ENCODE assay signal across 8 cellular contexts in genomic region chr6:122789862-122790739, GRCh38. TPM values are rescaled to one million over a fixed set of nuclear protein-coding genes. Genes with fewer than 3 reads are reported as not detected.
A peak's percentile ranks its signal among the peaks of the same experiment; 100 is the strongest.
DNase-seq lines count a peak whose midpoint lies in the region; ATAC-seq and TF ChIP-seq lines count a peak whose summit lies in the region.

No MANE protein-coding gene starts in this region.

- peaks cover 5% of the 10 kb centered on the region for H3K79me1 ChIP-seq in mesenchymal stem cell (replicated peaks; ENCODE audit: low read length, poor library complexity, severe bottlenecking)

- H2BK5ac ChIP-seq in mesenchymal stem cell (ENCODE audit: low read depth, low read length, poor library complexity, severe bottlenecking): no peak overlapping the region

- H2BK15ac ChIP-seq in mesenchymal stem cell (ENCODE audit: low read depth, poor library complexity, severe bottlenecking): peak overlapping the region; percentile 94

- peak overlapping the region; percentile 90 for H3K9ac ChIP-seq in mesenchymal stem cell (ENCODE audit: low read length)

- peak; percentile 7 for DNase-seq in HK-2 (ENCODE audit: unreplicated experiment)
- no peak for DNase-seq in SJSA1 (ENCODE audit: low read depth in 1 of 2, low spot score in 2 of 2)
- DNase-seq in dorsolateral prefrontal cortex: peak in 7 of 10 donors; percentile 26 to 58 (median 37)
- DNase-seq in mesenchymal stem cell: peak; percentile 62
- DNase-seq in NK-92 treated with Interleukin-12 subunit alpha and Interleukin-12 subunit beta, amount 100 ng/mL, for 24 hours (lab: John Stamatoyannopoulos, UW): no peak

- H3K4ac ChIP-seq in mesenchymal stem cell (ENCODE audit: low read depth in 1 of 2, low read length in 2 of 2): peak overlapping the region; percentile 81 to 94

- H3K9me3 ChIP-seq in SJSA1 (replicated peaks) (no peaks in the 10 kb centered on the region), mesenchymal stem cell (ENCODE audit: control insufficient read depth, low read length) (no peaks in the 10 kb centered on the region), thymus (ENCODE audit: control insufficient read depth) (no peaks in the 10 kb centered on the region)

- peak overlapping the region; percentile 100 for H4K91ac ChIP-seq in mesenchymal stem cell (ENCODE audit: low read length)

- peak overlapping the region; percentile 96 for H2BK120ac ChIP-seq in mesenchymal stem cell (ENCODE audit: low read depth, low read length)

- H3K4me3 ChIP-seq in GM08714 (ENCODE audit: low read length): peak overlapping the region; percentile 66
- peak overlapping the region; percentile 73 for H3K4me3 ChIP-seq in SJSA1
- H3K4me3 ChIP-seq in dorsolateral prefrontal cortex: peak overlapping the region; percentile 58 to 94 (median 81)
- H3K4me3 ChIP-seq in mesenchymal stem cell (ENCODE audit: insufficient read depth in 1 of 2, low read depth in 1 of 2, low read length in 2 of 2): peak overlapping the region; percentile 76 to 91
- peak overlapping the region; percentile 35 for H3K4me3 ChIP-seq in thymus (ENCODE audit: low read length)

- no peak overlapping the region for H3K14ac ChIP-seq in mesenchymal stem cell (ENCODE audit: low read length in 2 of 2)

- peak in 8 of 56 donors; percentile 3 to 14 (median 10) for TF ChIP-seq CTCF in dorsolateral prefrontal cortex (IDR thresholded peaks at IDR 0.05 in 54 of 56, conservative IDR thresholded peaks at IDR 0.05 in 2 of 56; ENCODE audit: low read depth in 1 of 56, partially characterized antibody in 56 of 56)

- H2AK5ac ChIP-seq in mesenchymal stem cell (ENCODE audit: low read length, severe bottlenecking): no peak overlapping the region

- peak overlapping the region; percentile 15 for H2AFZ ChIP-seq in mesenchymal stem cell (ENCODE audit: low read depth, low read length)

- H3K23ac ChIP-seq in mesenchymal stem cell (ENCODE audit: low read length in 2 of 2): no peak overlapping the region

- WGBS in mesenchymal stem cell: 8% methylated on average over 25 of the region's 27 CpGs
- 10% methylated on average over 27 of the region's 27 CpGs for WGBS in thymus

- peak overlapping the region; percentile 81 for H3K4me2 ChIP-seq in mesenchymal stem cell (ENCODE audit: low read length, poor library complexity, severe bottlenecking)

- no peak overlapping the region for H2BK12ac ChIP-seq in mesenchymal stem cell (ENCODE audit: low read length in 2 of 2)

- H3K36me3 ChIP-seq in SJSA1: no peaks in the 10 kb centered on the region
- H3K36me3 ChIP-seq in mesenchymal stem cell (ENCODE audit: control insufficient read depth in 1 of 2, insufficient read depth in 2 of 2, low read depth in 1 of 2, low read length in 2 of 2): no peaks in the 10 kb centered on the region
- no peaks in the 10 kb centered on the region for H3K36me3 ChIP-seq in thymus (ENCODE audit: control insufficient read depth, insufficient read depth)

- H3K27ac ChIP-seq in SJSA1 (peak overlapping the region; percentile 42), dorsolateral prefrontal cortex (peak overlapping the region; percentile 56 to 99 (median 96)), mesenchymal stem cell (ENCODE audit: low read length, poor library complexity, severe bottlenecking) (peak overlapping the region; percentile 69), thymus (ENCODE audit: low read depth) (peak overlapping the region; percentile 86)

- peak overlapping the region; percentile 94 to 100 for H3K18ac ChIP-seq in mesenchymal stem cell (ENCODE audit: low read depth in 1 of 2, low read length in 2 of 2)

- ATAC-seq in GM21447 (IDR thresholded peaks at IDR 0.05; ENCODE audit: unreplicated experiment): peak; percentile 60

- H4K8ac ChIP-seq in mesenchymal stem cell (ENCODE audit: low read length): peak overlapping the region; percentile 98

- H3K4me1 ChIP-seq in SJSA1 (replicated peaks) (peaks cover 9% of the 10 kb centered on the region), mesenchymal stem cell (ENCODE audit: control insufficient read depth, insufficient read depth, low read depth, low read length) (peaks cover 6% of the 10 kb centered on the region), thymus (ENCODE audit: control insufficient read depth, insufficient read depth, low read length) (no peaks in the 10 kb centered on the region)

- H3K27me3 ChIP-seq in SJSA1 (replicated peaks) (peaks cover 16% of the 10 kb centered on the region), dorsolateral prefrontal cortex (no peaks in the 10 kb centered on the region), mesenchymal stem cell (ENCODE audit: control insufficient read depth in 1 of 2, insufficient read depth in 1 of 2, low read length in 2 of 2) (no peaks in the 10 kb centered on the region), thymus (ENCODE audit: control insufficient read depth, insufficient read depth) (peaks cover 22% of the 10 kb centered on the region)

- intact Hi-C loops in dorsolateral prefrontal cortex (cut with DNase I): loop anchor here (2.0 to 5.0 kb wide), 3 partner anchors 43 to 49 kb away; no protein-coding TSS in a partner anchor

RNA-seq across cellular contexts. Expression of gene SMPDL3A, which starts 1.0 kb away (rescaled TPM):
- total RNA-seq in SJSA1 (2014; rRNA removed; shearing (Covaris generic)): 0.60 and 2.1 TPM in 2 replicates
- 10 to 100 TPM in 15 of 120 experiments, 1 to 10 TPM in 105; 2.8 to 12.6 (median 8.1) TPM for total RNA-seq in dorsolateral prefrontal cortex
- polyA plus RNA-seq in mesenchymal stem cell (2013, experiment 1 of 2): 45.7 TPM
- polyA plus RNA-seq in mesenchymal stem cell (2013, experiment 2 of 2): 47.1 TPM
- polyA plus RNA-seq in thymus: 23.0 TPM

RNA-seq across cellular contexts. Expression of gene FABP7, which starts 10.6 kb away (rescaled TPM):
- not detected in 2 replicates for total RNA-seq in SJSA1 (2014; rRNA removed; shearing (Covaris generic))
- 100 to 1,000 TPM in 1 of 120 experiments, 10 to 100 TPM in 119; 16.1 to 118 (median 41.8) TPM for total RNA-seq in dorsolateral prefrontal cortex
- 0.10 TPM for polyA plus RNA-seq in mesenchymal stem cell (2013, experiment 1 of 2)
- 0.12 TPM for polyA plus RNA-seq in mesenchymal stem cell (2013, experiment 2 of 2)
- 7.1 TPM for polyA plus RNA-seq in thymus

Comparison
In these comparisons a context has a peak if more than half of its experiments do, and no peak if none do; other contexts are left out.
1. DNase-seq: peak in HK-2 (single experiment), dorsolateral prefrontal cortex (7 of 10) and mesenchymal stem cell (single experiment); none in SJSA1 (0 of 2) and NK-92 treated with Interleukin-12 subunit alpha and Interleukin-12 subunit beta, amount 100 ng/mL, for 24 hours (single experiment).
2. H3K27ac ChIP-seq: peak in every context shown above with its lines; median percentile 96 in dorsolateral prefrontal cortex; 86 in thymus; 69 in mesenchymal stem cell; 42 in SJSA1.
3. RNA of gene FABP7, which starts 10.6 kb away (total RNA-seq): 16.1 to 118 TPM in dorsolateral prefrontal cortex; not detected in SJSA1; every median in the first group is over 10 times any median in the second.
4. Peak in every context shown above with its lines, with median percentiles within 50 percentile points of each other: H3K4me3 ChIP-seq.